8 cellular contexts compared by ENCODE assay signal in genomic region chr12:47051291-47051690, GRCh38. TPM values are rescaled to one million over a fixed set of nuclear protein-coding genes. Genes with fewer than 3 reads are reported as not detected.
DNase-seq lines count a peak whose midpoint lies in the region; ATAC-seq, FAIRE-seq and TF ChIP-seq lines count a peak whose summit lies in the region.
"Not testable (repeated sequence)": the region's sequence is repeated elsewhere in the genome, so short reads cannot be mapped to it uniquely, and the experiment has no call there.

No MANE protein-coding gene starts in this region.

- not testable (repeated sequence) for TF ChIP-seq POLR2A in HepG2 (IDR thresholded peaks at IDR 0.05; ENCODE audit: insufficient read depth in 1 of 2, low read depth in 2 of 2, low read length in 2 of 2)

- not testable (repeated sequence) for H3K4me1 Mint-ChIP-seq in IgD-negative memory B cell; endodermal cell; stimulated activated naive B cell treated with anti-CD40 and anti-IgM and Interleukin-4, amounts not matched to agents 10 μg/mL and 1 μg/mL and 100 μg/mL, for 72 hours

- H3K9me3 Mint-ChIP-seq in IgD-negative memory B cell (peaks cover 9 to 23% (median 15%) of the 10 kb centered on the region in 3 donors), endodermal cell (peaks cover 15% of the 10 kb centered on the region)
- peaks cover 19 to 22% of the 10 kb centered on the region in 2 donors for H3K9me3 Mint-ChIP-seq in stimulated activated naive B cell treated with anti-CD40 and anti-IgM and Interleukin-4, amounts not matched to agents 10 μg/mL and 1 μg/mL and 100 μg/mL, for 72 hours

- not testable (repeated sequence) for TF ChIP-seq CTCF in GM12865 (IDR thresholded peaks at IDR 0.05; ENCODE audit: insufficient read depth, low read depth, low read length, missing control alignments); OCI-LY3 (IDR thresholded peaks at IDR 0.05; ENCODE audit: low read depth, low read length); endodermal cell (conservative IDR thresholded peaks at IDR 0.05); HepG2 (CRISPR knock-in tag; IDR thresholded peaks at IDR 0.05)

- in situ Hi-C loops in HepG2 (cut with HindIII; ENCODE audit: extremely low pct_ligation_motif_present, low pct_unique_long_range_greater_than_20kb) = not testable (repeated sequence)

- not testable (repeated sequence) for H3K36me3 ChIP-seq in Karpas-422 (ENCODE audit: insufficient read depth, low read length); endodermal cell (ENCODE audit: control insufficient read depth, insufficient read depth, low read length); HepG2 (replicated peaks in 1 of 2; ENCODE audit: control insufficient read depth in 1 of 2, insufficient read depth in 2 of 2, low read length in 2 of 2)
- peaks cover 35% of the 10 kb centered on the region for H3K36me3 ChIP-seq in OCI-LY3 (replicated peaks; ENCODE audit: low read depth, low read length)

- H3K4me3 Mint-ChIP-seq in IgD-negative memory B cell; endodermal cell; stimulated activated naive B cell treated with anti-CD40 and anti-IgM and Interleukin-4, amounts not matched to agents 10 μg/mL and 1 μg/mL and 100 μg/mL, for 72 hours: not testable (repeated sequence)

- not testable (repeated sequence) for H3K79me2 ChIP-seq in Karpas-422 (ENCODE audit: low read length); OCI-LY3 (ENCODE audit: low read length); HepG2 (ENCODE audit: insufficient read depth, low read length)

- not testable (repeated sequence) for H3K27me3 Mint-ChIP-seq in IgD-negative memory B cell; endodermal cell (ENCODE audit: insufficient read depth); stimulated activated naive B cell treated with anti-CD40 and anti-IgM and Interleukin-4, amounts not matched to agents 10 μg/mL and 1 μg/mL and 100 μg/mL, for 72 hours

- not testable (repeated sequence) for H3K27ac ChIP-seq in Karpas-422 (ENCODE audit: low read length); endodermal cell (ENCODE audit: low read depth, low read length); HepG2 (ENCODE audit: extremely low read length, insufficient read depth, low read length)
- peak overlapping the region; percentile 85 for H3K27ac ChIP-seq in OCI-LY3 (ENCODE audit: low read length)

- 93% methylated on average over 3 of the region's 3 CpGs for WGBS in endodermal cell (ENCODE audit: insufficient coverage in 1 of 2, insufficient read length in 1 of 2), 2 experiments
- 19% methylated on average over 3 of the region's 3 CpGs for WGBS in HepG2 (ENCODE audit: low lambda C conversion rate)

- FAIRE-seq in HepG2 (lab: Jason Lieb, UNC) = not testable (repeated sequence)

- CTCF ChIA-PET in HepG2 (lab: Yijun Ruan, JAX; ENCODE audit: low intra/inter-chr PET ratio, low total read pairs) = not testable (repeated sequence)

- intact Hi-C loops in HepG2 (cut with micrococcal nuclease; ENCODE audit: unreplicated experiment) = not testable (repeated sequence)

- not testable (repeated sequence) for BruUV-seq in HepG2 (replicated peaks; lab: Mats Ljungman, UMichigan)

- not testable (repeated sequence) for H3K4me3 ChIP-seq in GM12865 (ENCODE audit: low read depth, low read length); Karpas-422 (ENCODE audit: low read length); HepG2 (replicated peaks in 1 of 3; ENCODE audit: insufficient read depth in 1 of 3, low read depth in 2 of 3, low read length in 3 of 3)
- H3K4me3 ChIP-seq in OCI-LY3 (ENCODE audit: low read length) = 0 out of 2 replicates have a peak overlapping the region, but pooled peaks have one; percentile 31
- H3K4me3 ChIP-seq in endodermal cell (ENCODE audit: low read length) = peak overlapping the region; percentile 45

- H3K9ac ChIP-seq in Karpas-422 (ENCODE audit: low read length); OCI-LY3 (ENCODE audit: low read length); endodermal cell (ENCODE audit: extremely low read depth, low read length, poor library complexity, severe bottlenecking); HepG2 (ENCODE audit: insufficient read depth, low read depth, low read length): not testable (repeated sequence)

- H3K27ac Mint-ChIP-seq in IgD-negative memory B cell = peak overlapping the region in 2 of 3 donors; percentile 28 to 65
- H3K27ac Mint-ChIP-seq in endodermal cell = not testable (repeated sequence)
- H3K27ac Mint-ChIP-seq in stimulated activated naive B cell treated with anti-CD40 and anti-IgM and Interleukin-4, amounts not matched to agents 10 μg/mL and 1 μg/mL and 100 μg/mL, for 72 hours = peak overlapping the region; percentile 16

- H3K9me3 ChIP-seq in Karpas-422 (ENCODE audit: low read length); HepG2 (ENCODE audit: low read length): not testable (repeated sequence)
- H3K9me3 ChIP-seq in OCI-LY3 (ENCODE audit: insufficient read depth, low read length) = peaks cover 38% of the 10 kb centered on the region
- H3K9me3 ChIP-seq in endodermal cell (ENCODE audit: control insufficient read depth, low read length) = peaks cover 60% of the 10 kb centered on the region

- TF ChIP-seq EP300 in HepG2 (IDR thresholded peaks at IDR 0.05; ENCODE audit: low read depth in 2 of 2, low read length in 2 of 2); HepG2 (CRISPR knock-in tag; IDR thresholded peaks at IDR 0.05; ENCODE audit: borderline replicate concordance): not testable (repeated sequence)

- POLR2A ChIA-PET in HepG2 (lab: Yijun Ruan, JAX) = not testable (repeated sequence)

- H3K27me3 ChIP-seq in Karpas-422 (ENCODE audit: low read length); OCI-LY3 (ENCODE audit: low read depth, low read length); endodermal cell (ENCODE audit: control insufficient read depth, insufficient read depth, low read length, poor library complexity, severe bottlenecking); HepG2 (ENCODE audit: control insufficient read depth in 1 of 2, insufficient read depth in 2 of 2, low read length in 2 of 2): not testable (repeated sequence)

- not testable (repeated sequence) for H3K9me2 ChIP-seq in Karpas-422 (replicated peaks; ENCODE audit: insufficient read depth, low read length)

- not testable (repeated sequence) for H2AFZ ChIP-seq in Karpas-422 (ENCODE audit: low read length); OCI-LY3 (ENCODE audit: low read depth, low read length); HepG2 (ENCODE audit: low read length)

- peak; percentile 1 for DNase-seq in GM12865 (ENCODE audit: low read depth)
- DNase-seq in Karpas-422 = peak; percentile 73
- DNase-seq in OCI-M1 (lab: John Stamatoyannopoulos, UW) = peak; percentile 40
- not testable (repeated sequence) for DNase-seq in endodermal cell; HepG2 (ENCODE audit: low spot score); stimulated activated naive B cell treated with anti-CD40 and anti-IgM and Interleukin-4, amounts not matched to agents 10 μg/mL and 1 μg/mL and 100 μg/mL, for 72 hours

- H3K4me1 ChIP-seq in Karpas-422 (ENCODE audit: low read length) = peaks cover 18% of the 10 kb centered on the region
- H3K4me1 ChIP-seq in OCI-LY3 (ENCODE audit: low read length) = peaks cover 70% of the 10 kb centered on the region
- H3K4me1 ChIP-seq in endodermal cell (ENCODE audit: control insufficient read depth, insufficient read depth, low read length); HepG2 (ENCODE audit: insufficient read depth, low read length): not testable (repeated sequence)

- H3K36me3 Mint-ChIP-seq in IgD-negative memory B cell = not testable (repeated sequence)
- H3K36me3 Mint-ChIP-seq in endodermal cell (ENCODE audit: low read depth) = peaks cover 11% of the 10 kb centered on the region
- peaks cover 10 to 24% of the 10 kb centered on the region in 2 donors for H3K36me3 Mint-ChIP-seq in stimulated activated naive B cell treated with anti-CD40 and anti-IgM and Interleukin-4, amounts not matched to agents 10 μg/mL and 1 μg/mL and 100 μg/mL, for 72 hours

- ATAC-seq in HepG2 = not testable (repeated sequence)
- ATAC-seq in stimulated activated naive B cell treated with anti-CD40 and anti-IgM and Interleukin-4, amounts not matched to agents 10 μg/mL and 1 μg/mL and 100 μg/mL, for 72 hours (replicated peaks) = peak in 1 of 2 donors; percentile 25

- not testable (repeated sequence) for H4K20me1 ChIP-seq in Karpas-422 (ENCODE audit: insufficient read depth, low read depth, low read length); OCI-LY3 (ENCODE audit: insufficient read depth, low read length); HepG2 (ENCODE audit: insufficient read depth, low read length)

- not testable (repeated sequence) for H3K4me2 ChIP-seq in Karpas-422 (ENCODE audit: low read depth, low read length, poor library complexity, severe bottlenecking); HepG2 (ENCODE audit: low read depth, low read length)
- H3K4me2 ChIP-seq in OCI-LY3 (ENCODE audit: low read length) = peak overlapping the region; percentile 41

- TF ChIP-seq RAD21 in HepG2 (CRISPR knock-in tag; IDR thresholded peaks at IDR 0.05) = not testable (repeated sequence)

RNA-seq across cellular contexts. Expression of gene PCED1B, which starts 28.1 kb away (rescaled TPM):
- polyA plus RNA-seq in IgD-negative memory B cell (34.0 TPM), HepG2 (2011; rRNA removed) (0.33 and 0.37 TPM in 2 replicates)
- 22.8 and 39.8 TPM in 2 replicates for total RNA-seq in Karpas-422 (2014; rRNA removed; shearing (Covaris generic); ENCODE audit: low replicate concordance)
- total RNA-seq in endodermal cell (1 to 10 TPM; 2.5 to 7.0 TPM), HepG2 (2016; rRNA removed; fragmentation: Illumina TruSeq; extraction: Trizol) (0.10 and 0.11 TPM in 2 replicates)
- polyA plus RNA-seq in endodermal cell (2013, experiment 1 of 2) = 2.7 TPM
- 2.0 TPM for polyA plus RNA-seq in endodermal cell (2013, experiment 2 of 2)
- not detected in 2 replicates for total RNA-seq in HepG2 (2016; cell fraction: cytosol; rRNA removed; fragmentation: Illumina TruSeq; extraction: Trizol; ENCODE audit: low read depth)
- 0.17 and 0.18 TPM in 2 replicates for total RNA-seq in HepG2 (2016; cell fraction: insoluble cytoplasmic fraction; rRNA removed; fragmentation: Illumina TruSeq; extraction: Trizol)
- total RNA-seq in HepG2 (2016; cell fraction: membrane; rRNA removed; fragmentation: Illumina TruSeq; extraction: Trizol) = 0.10 TPM in 1 of 2 replicates, not detected in the other
- not detected in 2 replicates for total RNA-seq in HepG2 (2016; cell fraction: nucleus; rRNA removed; fragmentation: Illumina TruSeq; extraction: Trizol)
- 0.20 and 0.28 TPM in 2 replicates for polyA plus RNA-seq in HepG2 (2011; cell fraction: cytosol; rRNA removed)
- polyA plus RNA-seq in HepG2 (2011; cell fraction: nucleus; rRNA removed) = 0.34 and 0.40 TPM in 2 replicates
- polyA plus RNA-seq in HepG2 (2012) = 0.25 and 0.32 TPM in 2 replicates
- polyA plus RNA-seq in HepG2 (2016; cell fraction: cytosol; fragmentation: Illumina TruSeq; extraction: Trizol; ENCODE audit: low read depth) = not detected in 2 replicates
- polyA plus RNA-seq in HepG2 (2016; cell fraction: insoluble cytoplasmic fraction; fragmentation: Illumina TruSeq; extraction: Trizol; ENCODE audit: low read depth) = 0.24 and 0.64 TPM in 2 replicates
- 0.24 TPM in 1 of 2 replicates, not detected in the other for polyA plus RNA-seq in HepG2 (2016; cell fraction: membrane; fragmentation: Illumina TruSeq; extraction: Trizol; ENCODE audit: low read depth)
- 0.41 and 0.80 TPM in 2 replicates for polyA plus RNA-seq in HepG2 (2016; cell fraction: nucleus; fragmentation: Illumina TruSeq; extraction: Trizol; ENCODE audit: insufficient read depth, low read depth)
- polyA minus RNA-seq in HepG2 (2011; rRNA and poly(A)+ RNA removed; ENCODE audit: low replicate concordance) = 0.20 and 0.70 TPM in 2 replicates
- polyA minus RNA-seq in HepG2 (2011; cell fraction: cytosol; rRNA and poly(A)+ RNA removed) = not detected in 2 replicates
- polyA minus RNA-seq in HepG2 (2011; cell fraction: nucleus; rRNA and poly(A)+ RNA removed) = not detected in 2 replicates

RNA-seq across cellular contexts. Expression of gene AMIGO2, which starts 28.5 kb away (rescaled TPM):
- 7.4 TPM for polyA plus RNA-seq in IgD-negative memory B cell
- total RNA-seq in Karpas-422 (2014; rRNA removed; shearing (Covaris generic); ENCODE audit: low replicate concordance) = 1.2 and 1.8 TPM in 2 replicates
- 1 to 10 TPM; 6.4 to 7.8 TPM for total RNA-seq in endodermal cell
- 10.4 TPM for polyA plus RNA-seq in endodermal cell (2013, experiment 1 of 2)
- polyA plus RNA-seq in endodermal cell (2013, experiment 2 of 2) = 10.8 TPM
- total RNA-seq in HepG2 (2016; rRNA removed; fragmentation: Illumina TruSeq; extraction: Trizol) = not detected in 2 replicates
- total RNA-seq in HepG2 (2016; cell fraction: cytosol; rRNA removed; fragmentation: Illumina TruSeq; extraction: Trizol; ENCODE audit: low read depth) = not detected in 2 replicates
- not detected in 2 replicates for total RNA-seq in HepG2 (2016; cell fraction: insoluble cytoplasmic fraction; rRNA removed; fragmentation: Illumina TruSeq; extraction: Trizol)
- total RNA-seq in HepG2 (2016; cell fraction: membrane; rRNA removed; fragmentation: Illumina TruSeq; extraction: Trizol) = not detected in 2 replicates
- not detected in 2 replicates for total RNA-seq in HepG2 (2016; cell fraction: nucleus; rRNA removed; fragmentation: Illumina TruSeq; extraction: Trizol)
- 0.03 TPM in 1 of 2 replicates, not detected in the other for polyA plus RNA-seq in HepG2 (2011; rRNA removed)
- not detected in 2 replicates for polyA plus RNA-seq in HepG2 (2011; cell fraction: cytosol; rRNA removed)
- not detected in 2 replicates for polyA plus RNA-seq in HepG2 (2011; cell fraction: nucleus; rRNA removed)
- not detected in 2 replicates for polyA plus RNA-seq in HepG2 (2012)
- polyA plus RNA-seq in HepG2 (2016; cell fraction: cytosol; fragmentation: Illumina TruSeq; extraction: Trizol; ENCODE audit: low read depth) = not detected in 2 replicates
- polyA plus RNA-seq in HepG2 (2016; cell fraction: insoluble cytoplasmic fraction; fragmentation: Illumina TruSeq; extraction: Trizol; ENCODE audit: low read depth) = not detected in 2 replicates
- polyA plus RNA-seq in HepG2 (2016; cell fraction: membrane; fragmentation: Illumina TruSeq; extraction: Trizol; ENCODE audit: low read depth) = not detected in 2 replicates
- polyA plus RNA-seq in HepG2 (2016; cell fraction: nucleus; fragmentation: Illumina TruSeq; extraction: Trizol; ENCODE audit: insufficient read depth, low read depth) = not detected in 2 replicates
- polyA minus RNA-seq in HepG2 (2011; rRNA and poly(A)+ RNA removed; ENCODE audit: low replicate concordance) = 3.8 TPM in 1 of 2 replicates, not detected in the other
- polyA minus RNA-seq in HepG2 (2011; cell fraction: cytosol; rRNA and poly(A)+ RNA removed) = not detected in 2 replicates
- not detected in 2 replicates for polyA minus RNA-seq in HepG2 (2011; cell fraction: nucleus; rRNA and poly(A)+ RNA removed)
